In the genomic region with DNA sequence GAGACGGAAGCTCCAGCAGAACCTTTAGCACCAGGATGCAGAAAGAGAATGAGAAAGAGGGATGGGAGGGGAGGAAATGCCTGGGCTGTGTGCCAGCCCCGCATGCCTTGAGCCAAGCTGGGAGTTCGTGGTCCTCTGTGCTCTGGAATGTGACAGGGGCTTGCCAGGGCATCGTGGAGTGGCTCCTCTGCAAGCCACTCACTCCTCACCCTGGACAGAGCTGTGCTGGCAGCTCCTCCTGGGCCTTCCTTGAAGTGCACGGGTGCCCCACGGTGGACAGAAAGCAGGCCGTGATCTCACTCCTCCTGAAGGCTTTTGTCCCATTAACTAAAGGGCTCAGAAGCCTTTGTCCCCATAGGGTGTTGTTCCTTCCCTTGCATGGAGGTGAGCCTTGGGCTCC, we compare ENCODE assay signal across 9 cellular contexts. TPM values are rescaled to one million over a fixed set of nuclear protein-coding genes. Genes with fewer than 3 reads are reported as not detected.
A peak's percentile ranks its signal among the peaks of the same experiment; 100 is the strongest.
DNase-seq lines count a peak whose midpoint lies in the region; ATAC-seq and TF ChIP-seq lines count a peak whose summit lies in the region.
"Had no signal": no experiment of that assay in that cellular context is flagged by ENCODE, and none has a peak within 500 bp of the region (broad histone marks: within the 10 kb centered on the region; RNA-seq: fewer than 3 reads in every experiment).

No MANE protein-coding gene starts in this region.

- ATAC-seq in HCT116 (peak; percentile 84), WTC11 (peak; percentile 64), gastrocnemius medialis (peak; percentile 43 to 69), HG03457 (IDR thresholded peaks at IDR 0.05; ENCODE audit: unreplicated experiment) (no peak), HG03521 (IDR thresholded peaks at IDR 0.05; ENCODE audit: unreplicated experiment) (no peak)

- no peak overlapping the region for H3K9ac ChIP-seq in HCT116 (ENCODE audit: low read length)

- CTCF ChIA-PET in HCT116 (lab: Charles Lee) (interaction anchor here (0.7 to 1.6 kb wide), 5 partner anchors 95 to 168 kb away, joined by 3 to 15 read pairs (median 12); no protein-coding TSS in a partner anchor), WTC11 (lab: Charles Lee) (interaction anchor here (0.9 to 4.2 kb wide), 10 partner anchors 22 to 173 kb away, joined by 3 to 48 read pairs (median 4); a partner anchor contains a TSS)

- H3K27ac ChIP-seq in HCT116 (ENCODE audit: low read depth, low read length) (no peak overlapping the region), right atrium auricular region (peak overlapping the region; percentile 37 to 74), gastrocnemius medialis (no peak overlapping the region)

- POLR2A ChIA-PET in HCT116 (lab: Charles Lee) (no interaction called here), WTC11 (lab: Charles Lee) (interaction anchor here (0.7 kb wide), 1 partner anchor 185 kb away, joined by 3 read pairs; no protein-coding TSS in a partner anchor)

- H3K4me1 Mint-ChIP-seq in WTC11 (peaks cover 24% of the 10 kb centered on the region), CD14-positive monocyte (peaks cover 16% of the 10 kb centered on the region)

- no peaks in the 10 kb centered on the region for H4K20me1 ChIP-seq in HCT116 (ENCODE audit: insufficient read depth)

- RAD21 ChIA-PET in HCT116 (lab: Charles Lee; ENCODE audit: low non-redundant PET in 1 of 2, low total read pairs in 2 of 2, uncharacterized antibody in 2 of 2, unreplicated experiment in 2 of 2), result interaction anchor here (0.6 to 1.3 kb wide), 5 partner anchors 95 to 173 kb away, joined by 3 to 6 read pairs (median 3); no protein-coding TSS in a partner anchor

- H2AFZ ChIP-seq in HCT116 (ENCODE audit: low read depth, low read length, poor library complexity, severe bottlenecking), result no peak overlapping the region

- no peak overlapping the region for H3K27ac Mint-ChIP-seq in WTC11
- no peak overlapping the region for H3K27ac Mint-ChIP-seq in CD14-positive monocyte

- no TSS peak for BruUV-seq in HCT116 (replicated peaks; lab: Mats Ljungman, UMichigan)

- H3K36me3 Mint-ChIP-seq in WTC11 (peaks cover 11% of the 10 kb centered on the region), CD14-positive monocyte (peaks cover 2 to 3% of the 10 kb centered on the region in 2 donors)

- DNase-seq in AG09319 (ENCODE audit: extremely low read depth, low read depth) (peak; percentile 56), HCT116 (ENCODE audit: low read depth, low spot score) (no peak), WTC11 (ENCODE audit: low spot score) (peak; percentile 32), right atrium auricular region (ENCODE audit: low spot score) (peak; percentile 91), gastrocnemius medialis (peak; percentile 47 to 72), CD14-positive monocyte (ENCODE audit: low spot score) (no peak)

- H3K9me3 Mint-ChIP-seq in WTC11, result peaks cover 18% of the 10 kb centered on the region
- peaks cover 0 to 9% (median 6%) of the 10 kb centered on the region in 7 donors for H3K9me3 Mint-ChIP-seq in CD14-positive monocyte

- intact Hi-C loops in HCT116 (cut with micrococcal nuclease) (loop anchor here (2.0 kb wide), 1 partner anchor 100 kb away; no protein-coding TSS in a partner anchor), gastrocnemius medialis (cut with DNase I; ENCODE audit: low total_unique reads) (loop anchor here (2.0 to 5.0 kb wide), 4 partner anchors 33 to 98 kb away; no protein-coding TSS in a partner anchor), CD14-positive monocyte (cut with micrococcal nuclease) (no loop called here)

- peak; percentile 66 for TF ChIP-seq CTCF in AG09319 (IDR thresholded peaks at IDR 0.05; ENCODE audit: low read depth, low read length)
- peak; percentile 14 to 59 (median 26); a peak in 3 of 6 replicates for TF ChIP-seq CTCF in HCT116 (IDR thresholded peaks at IDR 0.05 in 2 of 3, conservative IDR thresholded peaks at IDR 0.05 in 1 of 3; ENCODE audit: borderline replicate concordance in 1 of 3, insufficient read depth in 1 of 3, low read depth in 2 of 3, low read length in 2 of 3)
- no peak for TF ChIP-seq CTCF in WTC11 (IDR thresholded peaks at IDR 0.05)
- peak; percentile 22 to 77 for TF ChIP-seq CTCF in right atrium auricular region (IDR thresholded peaks at IDR 0.05)
- peak in 3 of 5 experiments; percentile 34 to 52 (median 44) for TF ChIP-seq CTCF in gastrocnemius medialis (IDR thresholded peaks at IDR 0.05 in 4 of 5, conservative IDR thresholded peaks at IDR 0.05 in 1 of 5)
- no peak for TF ChIP-seq CTCF in CD14-positive monocyte (IDR thresholded peaks at IDR 0.05)

- H3K9me3 ChIP-seq in HCT116 (ENCODE audit: control insufficient read depth in 1 of 2, insufficient read depth in 1 of 2, low read depth in 1 of 2, low read length in 2 of 2) (no peaks in the 10 kb centered on the region; a peak in 1 of 4 replicates), right atrium auricular region (peaks cover 0 to 13% of the 10 kb centered on the region in 2 donors), gastrocnemius medialis (no peaks in the 10 kb centered on the region)

- H3K36me3 ChIP-seq in HCT116 (ENCODE audit: control insufficient read depth in 1 of 2, insufficient read depth in 2 of 2, low read length in 2 of 2) (no peaks in the 10 kb centered on the region), right atrium auricular region (no peaks in the 10 kb centered on the region), gastrocnemius medialis (no peaks in the 10 kb centered on the region)

- no peaks in the 10 kb centered on the region for H3K4me1 ChIP-seq in HCT116 (ENCODE audit: control insufficient read depth in 1 of 2, insufficient read depth in 2 of 2, low read length in 2 of 2)
- peaks cover 0 to 18% of the 10 kb centered on the region in 2 donors for H3K4me1 ChIP-seq in right atrium auricular region
- H3K4me1 ChIP-seq in gastrocnemius medialis, result no peaks in the 10 kb centered on the region

- in situ Hi-C loops in gastrocnemius medialis (cut with MboI; ENCODE audit: low sequenced_read_pairs in 4 of 4), result loop anchor here in 1 of 4 donors (10.0 kb wide), 1 partner anchor 76 kb away; no protein-coding TSS in a partner anchor

- no peaks in the 10 kb centered on the region for H3K9me2 ChIP-seq in HCT116 (ENCODE audit: insufficient read depth)

- H3K4me3 ChIP-seq in HCT116 (replicated peaks in 1 of 2; ENCODE audit: low read depth in 1 of 2, low read length in 2 of 2) (no peak overlapping the region), right atrium auricular region (no peak overlapping the region), gastrocnemius medialis (no peak overlapping the region)

- no peak for TF ChIP-seq POLR2A in HCT116 (IDR thresholded peaks at IDR 0.05; ENCODE audit: borderline replicate concordance, extremely low read depth, insufficient read depth, insufficient read length)
- no peak for TF ChIP-seq POLR2A in gastrocnemius medialis (IDR thresholded peaks at IDR 0.05)

- peak; percentile 64 for TF ChIP-seq RAD21 in HCT116 (IDR thresholded peaks at IDR 0.05; ENCODE audit: low read depth)

- H3K27me3 ChIP-seq in HCT116 (ENCODE audit: insufficient read depth, low read length), result peaks cover 24% of the 10 kb centered on the region
- no peaks in the 10 kb centered on the region for H3K27me3 ChIP-seq in right atrium auricular region
- H3K27me3 ChIP-seq in gastrocnemius medialis, result no peaks in the 10 kb centered on the region

- H3K4me3 Mint-ChIP-seq in WTC11, result no peak overlapping the region
- H3K4me3 Mint-ChIP-seq in CD14-positive monocyte, result peak overlapping the region in 1 of 2 donors; percentile 9

- no peaks in the 10 kb centered on the region for H3K79me2 ChIP-seq in HCT116 (ENCODE audit: insufficient read depth, low read length)

- H3K27me3 Mint-ChIP-seq in WTC11 (ENCODE audit: low read depth) (peaks cover 11% of the 10 kb centered on the region), CD14-positive monocyte (ENCODE audit: low read depth in 3 of 3) (peaks cover 12 to 24% (median 17%) of the 10 kb centered on the region in 3 donors)

- H3K4me2 ChIP-seq in HCT116 (ENCODE audit: low read length), result no peak overlapping the region

TF ChIP-seq in HCT116, 20 proteins besides CTCF, POLR2A, EP300 and RAD21:
- TF ChIP-seq CBX3 (IDR thresholded peaks at IDR 0.05; ENCODE audit: low read depth) (no peak), EZH2 (IDR thresholded peaks at IDR 0.05) (no peak), CEBPB (IDR thresholded peaks at IDR 0.05; ENCODE audit: low read depth) (no peak), ELF1 (IDR thresholded peaks at IDR 0.05; ENCODE audit: borderline replicate concordance, low read depth) (no peak)
- TF ChIP-seq, protein P1, sequence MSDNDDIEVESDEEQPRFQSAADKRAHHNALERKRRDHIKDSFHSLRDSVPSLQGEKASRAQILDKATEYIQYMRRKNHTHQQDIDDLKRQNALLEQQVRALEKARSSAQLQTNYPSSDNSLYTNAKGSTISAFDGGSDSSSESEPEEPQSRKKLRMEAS (IDR thresholded peaks at IDR 0.05), result no peak

TF ChIP-seq in WTC11, 78 proteins besides CTCF, POLR2A, EP300 and RAD21 (continues in another document):
- TF ChIP-seq NR1H2 (CRISPR knock-in tag; IDR thresholded peaks at IDR 0.05) (no peak), FOXK1 (CRISPR knock-in tag; IDR thresholded peaks at IDR 0.05) (no peak), SOX15 (CRISPR knock-in tag; IDR thresholded peaks at IDR 0.05) (no peak), ZNF416 (CRISPR knock-in tag; IDR thresholded peaks at IDR 0.05) (no peak), NR2C2 (CRISPR knock-in tag; IDR thresholded peaks at IDR 0.05) (no peak), EMX1 (CRISPR knock-in tag; IDR thresholded peaks at IDR 0.05) (no peak), OVOL2 (CRISPR knock-in tag; IDR thresholded peaks at IDR 0.05; ENCODE audit: borderline replicate concordance) (no peak), TP53 (CRISPR knock-in tag; IDR thresholded peaks at IDR 0.05) (no peak), ZNF219 (CRISPR knock-in tag; IDR thresholded peaks at IDR 0.05; ENCODE audit: borderline replicate concordance) (no peak)
- TF ChIP-seq, protein P2, sequence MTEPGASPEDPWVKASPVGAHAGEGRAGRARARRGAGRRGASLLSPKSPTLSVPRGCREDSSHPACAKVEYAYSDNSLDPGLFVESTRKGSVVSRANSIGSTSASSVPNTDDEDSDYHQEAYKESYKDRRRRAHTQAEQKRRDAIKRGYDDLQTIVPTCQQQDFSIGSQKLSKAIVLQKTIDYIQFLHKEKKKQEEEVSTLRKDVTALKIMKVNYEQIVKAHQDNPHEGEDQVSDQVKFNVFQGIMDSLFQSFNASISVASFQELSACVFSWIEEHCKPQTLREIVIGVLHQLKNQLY (CRISPR knock-in tag; IDR thresholded peaks at IDR 0.05), result no peak

RNA-seq across cellular contexts. Expression of a gene that starts 34.8 kb away (rescaled TPM):
- total RNA-seq in HCT116 (2021; ENCODE audit: unreplicated experiment) (0.10 TPM), WTC11 (2021) (0.17 to 0.23 TPM (median 0.18 TPM) in 3 replicates), right atrium auricular region (100 to 1,000 TPM in 1 of 2 donors, 10 to 100 TPM in 1; 54.5 to 243 TPM), gastrocnemius medialis (10 to 100 TPM; 12.2 to 32.6 (median 16.9) TPM)
- not detected in 2 replicates for polyA plus RNA-seq in HCT116 (2012)
- polyA plus RNA-seq in CD14-positive monocyte, result not detected
- total RNA-seq: glomerular endothelial cell had no signal

RNA-seq across cellular contexts. Expression of a gene that starts 53.2 kb away (rescaled TPM):
- total RNA-seq in HCT116 (2021; ENCODE audit: unreplicated experiment) (not detected), WTC11 (2021) (0.55 to 1.2 TPM (median 0.76 TPM) in 3 replicates), right atrium auricular region (not detected), gastrocnemius medialis (not detected)
- polyA plus RNA-seq in HCT116 (2012), result not detected in 2 replicates
- polyA plus RNA-seq in CD14-positive monocyte, result not detected
- total RNA-seq: glomerular endothelial cell had no signal

Comparison
In these comparisons a context has a peak if more than half of its experiments do, and no peak if none do; other contexts are left out.
1. DNase-seq: peak in AG09319 (single experiment), WTC11 (single experiment), right atrium auricular region (single experiment) and gastrocnemius medialis (2 of 2); none in HCT116 (single experiment) and CD14-positive monocyte (single experiment).
2. CTCF ChIP-seq: peak in AG09319 (single experiment), HCT116 (3 of 3), right atrium auricular region (2 of 2) and gastrocnemius medialis (3 of 5); none in WTC11 (single experiment) and CD14-positive monocyte (single experiment).
3. ATAC-seq: peak in HCT116 (single experiment), WTC11 (single experiment) and gastrocnemius medialis (2 of 2); none in HG03457 (single experiment) and HG03521 (single experiment).
4. H3K27ac ChIP-seq: peak in right atrium auricular region (2 of 2); none in HCT116 (single experiment) and gastrocnemius medialis (0 of 4).
5. RNA of a gene that starts 34.8 kb away (total RNA-seq): 54.5 to 243 TPM in right atrium auricular region and 12.2 to 32.6 TPM in gastrocnemius medialis; 0.17 to 0.23 TPM in WTC11 and 0.10 TPM in HCT116 (single experiment); every median in the first group is over 10 times any median in the second.
6. intact Hi-C loops: an anchor here in HCT116 (2.0 kb wide) and gastrocnemius medialis (2.0 to 5.0 kb wide); none called in CD14-positive monocyte.